ENCODE assay signal across 8 cellular contexts in genomic region chr19:47035495-47036232, GRCh38. TPM values are rescaled to one million over a fixed set of nuclear protein-coding genes. Genes with fewer than 3 reads are reported as not detected.
DNase-seq lines count a peak whose midpoint lies in the region; ATAC-seq, FAIRE-seq and TF ChIP-seq lines count a peak whose summit lies in the region.

No MANE protein-coding gene starts in this region.

- TF ChIP-seq POLR2A in A549 (IDR thresholded peaks at IDR 0.05; ENCODE audit: low read length): peak; percentile 36

- TF ChIP-seq RAD21 in A549 (conservative IDR thresholded peaks at IDR 0.05 in 1 of 2, IDR thresholded peaks at IDR 0.05 in 1 of 2): peak; percentile 64 to 78

- DNase-seq in A549 (ENCODE audit: low read depth in 1 of 2, low spot score in 1 of 2) (peak; percentile 92 to 99), NCI-H345 (lab: John Stamatoyannopoulos, UW) (peak; percentile 78), caudate nucleus (lab: John Stamatoyannopoulos, UW) (peak in 59 of 61 donors; percentile 17 to 90 (median 77)), keratinocyte (ENCODE audit: low read depth, low spot score) (peak; percentile 88)
- DNase-seq in activated CD4-positive, CD25-positive, alpha-beta regulatory T cell (lab: John Stamatoyannopoulos, UW): peak; percentile 76 to 96 (median 90)
- peak; percentile 88 to 100 (median 91) for DNase-seq in stimulated activated CD4-positive, alpha-beta T cell treated with anti-CD3 and anti-CD28 coated beads, Interleukin-12 subunit alpha, Interleukin-12 subunit beta, amount 100 ng/mL, for 48 hours (ENCODE audit: low read depth in 2 of 3, low spot score in 1 of 3)

- H3K4me3 ChIP-seq in A549 (peak overlapping the region; percentile 52), keratinocyte (ENCODE audit: control insufficient read depth in 2 of 3, extremely low read depth in 1 of 3, insufficient read depth in 2 of 3, low read depth in 1 of 3, low read length in 3 of 3) (peak overlapping the region; percentile 42 to 77 (median 77))

- peak overlapping the region; percentile 94 for H3K4me2 ChIP-seq in A549
- H3K4me2 ChIP-seq in keratinocyte (ENCODE audit: control insufficient read depth, extremely low read depth, insufficient read depth, low read depth, low read length): peak overlapping the region; percentile 97

- no peaks in the 10 kb centered on the region for H3K79me2 ChIP-seq in keratinocyte (ENCODE audit: control insufficient read depth, insufficient read depth, low read length)

- H3K9me3 ChIP-seq in A549 (no peaks in the 10 kb centered on the region), keratinocyte (ENCODE audit: control insufficient read depth, low read depth, low read length) (no peaks in the 10 kb centered on the region)

- no peaks in the 10 kb centered on the region for H4K20me1 ChIP-seq in keratinocyte (ENCODE audit: control insufficient read depth, extremely low read depth, insufficient read depth, low read length)

- dilution Hi-C loops in keratinocyte (cut with MboI; ENCODE audit: extremely low pct_ligation_motif_present, low sequenced_read_pairs): no loop called here

- WGBS in A549 (ENCODE audit: missing lambda C conversion rate): 2% methylated on average over 34 of the region's 34 CpGs

- FAIRE-seq in A549 (lab: Jason Lieb, UNC) (peak; percentile 59), keratinocyte (lab: Jason Lieb, UNC) (peak; percentile 76)

- H3K27me3 ChIP-seq in keratinocyte (ENCODE audit: control insufficient read depth, extremely low read depth, insufficient read depth, low read length): no peaks in the 10 kb centered on the region

- TF ChIP-seq EP300 in A549 (IDR thresholded peaks at IDR 0.05): no peak

- CTCF ChIA-PET in A549 (lab: Yijun Ruan, JAX): interaction anchor here (0.6 to 11.2 kb wide), 52 partner anchors 9 to 529 kb away, joined by 3 to 127 read pairs (median 5); partner anchors contain the start of genes NPAS1, TMEM160 and ZC3H4

- peak; percentile 81 to 89 for ATAC-seq in A549
- peak; percentile 83 for ATAC-seq in GM18517 (IDR thresholded peaks at IDR 0.05; ENCODE audit: unreplicated experiment)
- ATAC-seq in HG03135 (IDR thresholded peaks at IDR 0.05; ENCODE audit: unreplicated experiment): peak; percentile 82

- H3K4me1 ChIP-seq in A549 (peaks cover 17% of the 10 kb centered on the region), keratinocyte (ENCODE audit: control insufficient read depth, extremely low read depth, insufficient read depth, low read length) (peaks cover 14% of the 10 kb centered on the region)

- H3K9ac ChIP-seq in keratinocyte (ENCODE audit: control insufficient read depth, extremely low read depth, insufficient read depth, low read length): peak overlapping the region; percentile 81

- H2AFZ ChIP-seq in keratinocyte (ENCODE audit: control insufficient read depth, low read length): peak overlapping the region; percentile 94

- POLR2A ChIA-PET in A549 (lab: Yijun Ruan, JAX): interaction anchor here (0.9 to 3.1 kb wide), 6 partner anchors 10 to 221 kb away, joined by 3 to 18 read pairs (median 4); partner anchors contain the start of genes SAE1 and ZC3H4

- H3K27ac ChIP-seq in A549: peak overlapping the region; percentile 89
- H3K27ac ChIP-seq in caudate nucleus (ENCODE audit: low read depth, low read length): peak overlapping the region; percentile 54
- peak overlapping the region; percentile 91 for H3K27ac ChIP-seq in keratinocyte (ENCODE audit: control insufficient read depth, insufficient read depth, low read length)

- TF ChIP-seq CTCF in A549 (IDR thresholded peaks at IDR 0.05): peak; percentile 81
- peak; percentile 91 to 97 (median 96) for TF ChIP-seq CTCF in keratinocyte (optimal IDR thresholded peaks at IDR 0.05 in 1 of 3, IDR thresholded peaks at IDR 0.05 in 1 of 3, conservative IDR thresholded peaks at IDR 0.05 in 1 of 3; ENCODE audit: extremely low read depth in 1 of 3, insufficient read depth in 2 of 3, low read length in 3 of 3)

- H3K9me1 ChIP-seq in keratinocyte (ENCODE audit: control insufficient read depth, extremely low read depth, insufficient read depth, low read length): no peaks in the 10 kb centered on the region

- no peaks in the 10 kb centered on the region for H3K36me3 ChIP-seq in keratinocyte (ENCODE audit: control insufficient read depth in 2 of 2, extremely low read depth in 1 of 2, insufficient read depth in 2 of 2, low read length in 2 of 2)

TF ChIP-seq in A549, 52 proteins besides CTCF, POLR2A, EP300 and RAD21 (continues in another document):
- TF ChIP-seq JUN (IDR thresholded peaks at IDR 0.05): peak; percentile 36 to 59; a peak in 3 of 5 replicates
- no peak for TF ChIP-seq CBX2 (IDR thresholded peaks at IDR 0.05; ENCODE audit: borderline replicate concordance, low read depth)
- TF ChIP-seq, protein P1, sequence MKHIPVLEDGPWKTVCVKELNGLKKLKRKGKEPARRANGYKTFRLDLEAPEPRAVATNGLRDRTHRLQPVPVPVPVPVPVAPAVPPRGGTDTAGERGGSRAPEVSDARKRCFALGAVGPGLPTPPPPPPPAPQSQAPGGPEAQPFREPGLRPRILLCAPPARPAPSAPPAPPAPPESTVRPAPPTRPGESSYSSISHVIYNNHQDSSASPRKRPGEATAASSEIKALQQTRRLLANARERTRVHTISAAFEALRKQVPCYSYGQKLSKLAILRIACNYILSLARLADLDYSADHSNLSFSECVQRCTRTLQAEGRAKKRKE (CRISPR knock-in tag; IDR thresholded peaks at IDR 0.05; ENCODE audit: low read depth): no peak
- peak; percentile 74 for TF ChIP-seq FOSL2 (IDR thresholded peaks at IDR 0.05)
- peak; percentile 88 for TF ChIP-seq FOSL2 (CRISPR knock-in tag; IDR thresholded peaks at IDR 0.05)
- TF ChIP-seq, protein P2, sequence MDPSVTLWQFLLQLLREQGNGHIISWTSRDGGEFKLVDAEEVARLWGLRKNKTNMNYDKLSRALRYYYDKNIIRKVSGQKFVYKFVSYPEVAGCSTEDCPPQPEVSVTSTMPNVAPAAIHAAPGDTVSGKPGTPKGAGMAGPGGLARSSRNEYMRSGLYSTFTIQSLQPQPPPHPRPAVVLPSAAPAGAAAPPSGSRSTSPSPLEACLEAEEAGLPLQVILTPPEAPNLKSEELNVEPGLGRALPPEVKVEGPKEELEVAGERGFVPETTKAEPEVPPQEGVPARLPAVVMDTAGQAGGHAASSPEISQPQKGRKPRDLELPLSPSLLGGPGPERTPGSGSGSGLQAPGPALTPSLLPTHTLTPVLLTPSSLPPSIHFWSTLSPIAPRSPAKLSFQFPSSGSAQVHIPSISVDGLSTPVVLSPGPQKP (IDR thresholded peaks at IDR 0.05; ENCODE audit: low read depth, low read length): no peak
- peak; percentile 25; the same call in 1 of the 2 replicates for TF ChIP-seq E2F6 (IDR thresholded peaks at IDR 0.05; ENCODE audit: borderline replicate concordance, low read depth)
- no peak for TF ChIP-seq HMGXB4 (CRISPR knock-in tag; IDR thresholded peaks at IDR 0.05; ENCODE audit: borderline replicate concordance)
- TF ChIP-seq BHLHE40 (IDR thresholded peaks at IDR 0.05; ENCODE audit: low read depth, low read length): no peak

RNA-seq across cellular contexts. Expression of gene TMEM160, which starts 12.8 kb away (rescaled TPM):
- polyA plus RNA-seq in A549 (2011; rRNA removed) (12.4 and 15.2 TPM in 2 replicates), A549 (2017; fragmentation: RNase III; extraction: RNeasy Plus Mini Kit Qiagen cat#74134 plus additional on column Dnase treatment) (40.8 to 50.4 TPM (median 42.2 TPM) in 3 replicates), keratinocyte (11.1 to 19.9 TPM (median 11.5 TPM) in 3 replicates)
- polyA plus RNA-seq in A549 (2012; cell fraction: cytosol; rRNA removed): 112 and 136 TPM in 2 replicates
- polyA plus RNA-seq in A549 (2012; cell fraction: nucleus; rRNA removed): 101 and 132 TPM in 2 replicates
- 2.1 and 7.5 TPM in 2 replicates for polyA minus RNA-seq in A549 (2011; rRNA and poly(A)+ RNA removed)
- 0.42 TPM for polyA plus RNA-seq in keratinocyte (2011; ENCODE audit: low read depth)
- polyA plus RNA-seq in keratinocyte (2011; cell fraction: cytosol; rRNA removed): 4.4 and 26.3 TPM in 2 replicates
- polyA plus RNA-seq in keratinocyte (2011; cell fraction: nucleus; rRNA removed): 5.1 and 8.9 TPM in 2 replicates
- polyA plus RNA-seq in keratinocyte (2012; ENCODE audit: low replicate concordance): 8.8 and 35.2 TPM in 2 replicates
- polyA minus RNA-seq in keratinocyte: 0.99 to 5.4 TPM (median 1.5 TPM) in 3 replicates
- polyA minus RNA-seq in keratinocyte (2011; cell fraction: cytosol; rRNA and poly(A)+ RNA removed): 51.8 TPM
- polyA minus RNA-seq in keratinocyte (2011; cell fraction: nucleus; rRNA and poly(A)+ RNA removed): 5.1 and 8.3 TPM in 2 replicates

RNA-seq across cellular contexts. Expression of gene NPAS1, which starts 16.0 kb away (rescaled TPM):
- polyA plus RNA-seq in A549 (2011; rRNA removed): 1.3 and 1.5 TPM in 2 replicates
- 3.6 and 5.4 TPM in 2 replicates for polyA plus RNA-seq in A549 (2012; cell fraction: cytosol; rRNA removed)
- polyA plus RNA-seq in A549 (2012; cell fraction: nucleus; rRNA removed): 5.3 and 7.9 TPM in 2 replicates
- 2.3 to 3.5 TPM (median 3.4 TPM) in 3 replicates for polyA plus RNA-seq in A549 (2017; fragmentation: RNase III; extraction: RNeasy Plus Mini Kit Qiagen cat#74134 plus additional on column Dnase treatment)
- polyA minus RNA-seq in A549 (2011; rRNA and poly(A)+ RNA removed): 0.83 and 1.3 TPM in 2 replicates
- 0.42 to 0.81 TPM (median 0.42 TPM) in 3 replicates for polyA plus RNA-seq in keratinocyte
- not detected for polyA plus RNA-seq in keratinocyte (2011; ENCODE audit: low read depth)
- 0.22 and 1.1 TPM in 2 replicates for polyA plus RNA-seq in keratinocyte (2011; cell fraction: cytosol; rRNA removed)
- polyA plus RNA-seq in keratinocyte (2011; cell fraction: nucleus; rRNA removed): 0.34 and 0.44 TPM in 2 replicates
- polyA plus RNA-seq in keratinocyte (2012; ENCODE audit: low replicate concordance): 0.83 and 1.9 TPM in 2 replicates
- polyA minus RNA-seq in keratinocyte: 0.53 to 2.2 TPM in 2 of 3 replicates, not detected in the other
- 3.3 TPM for polyA minus RNA-seq in keratinocyte (2011; cell fraction: cytosol; rRNA and poly(A)+ RNA removed)
- 0.95 TPM in 1 of 2 replicates, not detected in the other for polyA minus RNA-seq in keratinocyte (2011; cell fraction: nucleus; rRNA and poly(A)+ RNA removed)

Comparison
In these comparisons a context has a peak if more than half of its experiments do, and no peak if none do; other contexts are left out.
1. Peak in every context shown above with its lines: DNase-seq, ATAC-seq, H3K4me3 ChIP-seq and H3K27ac ChIP-seq.